9 cellular contexts compared by ENCODE assay signal in genomic region chr11:124669193-124669592, GRCh38. TPM values are rescaled to one million over a fixed set of nuclear protein-coding genes. Genes with fewer than 3 reads are reported as not detected.
DNase-seq lines count a peak whose midpoint lies in the region; ATAC-seq, FAIRE-seq and TF ChIP-seq lines count a peak whose summit lies in the region.
"Had no signal": no experiment of that assay in that cellular context is flagged by ENCODE, and none has a peak within 500 bp of the region (broad histone marks: within the 10 kb centered on the region; RNA-seq: fewer than 3 reads in every experiment).

No MANE protein-coding gene starts in this region.

- TF ChIP-seq RAD21 in GM12878 (IDR thresholded peaks at IDR 0.05; ENCODE audit: insufficient read depth, low read depth, low read length) = peak; percentile 88

- peak; percentile 80 for FAIRE-seq in GM12878 (lab: Jason Lieb, UNC)

- H3K4me1 ChIP-seq in CD8-positive, alpha-beta memory T cell (ENCODE audit: insufficient read depth, low read length) = peaks cover 31% of the 10 kb centered on the region
- peaks cover 7% of the 10 kb centered on the region for H3K4me1 ChIP-seq in GM12878 (ENCODE audit: control insufficient read depth, insufficient read depth, low read length)
- H3K4me1 ChIP-seq in tibial artery = peaks cover 0 to 11% (median 10%) of the 10 kb centered on the region in 4 donors

- TF ChIP-seq POLR2A in GM12878 (IDR thresholded peaks at IDR 0.05; ENCODE audit: low read depth, low read length) = no peak

- H3K27ac Mint-ChIP-seq in CD8-positive, alpha-beta memory T cell = no peak overlapping the region

- H3K27ac ChIP-seq in CD8-positive, alpha-beta memory T cell (ENCODE audit: low read depth, low read length) = no peak overlapping the region
- H3K27ac ChIP-seq in GM12878 (ENCODE audit: control insufficient read depth, insufficient read depth) = no peak overlapping the region
- no peak overlapping the region for H3K27ac ChIP-seq in tibial artery

- peak; percentile 19 to 59 (median 44) for DNase-seq in CD8-positive, alpha-beta memory T cell
- DNase-seq in Kasumi-1 (lab: John Stamatoyannopoulos, UW) (peak; percentile 74), SHP77 treated with DMSO at 0.1 percent for 48 hours (lab: John Stamatoyannopoulos, UW) (peak; percentile 7), GM12878 (ENCODE audit: low read depth, low spot score) (no peak), left kidney (ENCODE audit: low read depth, low spot score) (peak; percentile 69), tibial artery (peak in 1 of 2 donors; percentile 25), putamen (ENCODE audit: low spot score) (no peak)

- peaks cover 19 to 26% (median 24%) of the 10 kb centered on the region in 3 donors for H3K4me1 Mint-ChIP-seq in CD8-positive, alpha-beta memory T cell

- SMC1A ChIA-PET in GM12878 (lab: Charles Lee; ENCODE audit: uncharacterized antibody, unreplicated experiment) = interaction anchor here (0.6 to 6.5 kb wide), 24 partner anchors 8 to 189 kb away, joined by 3 to 93 read pairs (median 5); partner anchors contain the start of genes ESAM, MSANTD2 and NRGN

- no peaks in the 10 kb centered on the region for H4K20me1 ChIP-seq in GM12878 (ENCODE audit: control insufficient read depth, insufficient read depth)

- H3K79me2 ChIP-seq in GM12878 (ENCODE audit: control insufficient read depth, insufficient read depth, low read length) = no peaks in the 10 kb centered on the region

- H3K4me2 ChIP-seq in GM12878 (ENCODE audit: control insufficient read depth, insufficient read depth) = no peak overlapping the region

- H3K27me3 Mint-ChIP-seq in CD8-positive, alpha-beta memory T cell = peaks cover 0 to 2% of the 10 kb centered on the region in 2 donors

- in situ Hi-C loops in GM12878 (cut with MboI) = no loop called here

- TF ChIP-seq EP300 in GM12878 (IDR thresholded peaks at IDR 0.05; ENCODE audit: borderline replicate concordance in 1 of 2, control insufficient read depth in 1 of 2, low read depth in 2 of 2, low read length in 2 of 2) = no peak

- intact Hi-C loops in GM12878 (cut with micrococcal nuclease; ENCODE audit: unreplicated experiment) (loop anchor here (1.0 kb wide), 3 partner anchors 94 to 168 kb away; no protein-coding TSS in a partner anchor), tibial artery (cut with DNase I; ENCODE audit: low total_unique reads) (loop anchor here (5.0 to 10.0 kb wide), 2 partner anchors 166 to 198 kb away; partner anchors contain the start of gene ROBO3)

- 20% methylated on average over 8 of the region's 8 CpGs for WGBS in GM12878 (ENCODE audit: insufficient coverage, insufficient replicate concordance, low lambda C conversion rate, missing lambda C conversion rate)

- BruUV-seq in GM12878 (replicated peaks; lab: Mats Ljungman, UMichigan) = no TSS peak

- H3K4me3 Mint-ChIP-seq in CD8-positive, alpha-beta memory T cell = no peak overlapping the region

- POLR2A ChIA-PET in CD8-positive, alpha-beta memory T cell (lab: Charles Lee) = interaction anchor here (0.6 to 1.1 kb wide), 3 partner anchors 94 to 251 kb away, joined by 3 to 4 read pairs (median 3); no protein-coding TSS in a partner anchor
- POLR2A ChIA-PET in GM12878 (lab: Charles Lee) = interaction anchor here (0.6 to 1.0 kb wide), 2 partner anchors 119 to 125 kb away, joined by 3 read pairs; no protein-coding TSS in a partner anchor

- H3K9me3 ChIP-seq in CD8-positive, alpha-beta memory T cell (ENCODE audit: low read length) = no peaks in the 10 kb centered on the region
- H3K9me3 ChIP-seq in GM12878 (replicated peaks; ENCODE audit: control insufficient read depth, insufficient read depth, low read length) (no peaks in the 10 kb centered on the region), tibial artery (no peaks in the 10 kb centered on the region)

- RAD21 ChIA-PET in GM12878 (lab: Charles Lee; ENCODE audit: unreplicated experiment) = interaction anchor here (0.5 to 4.0 kb wide), 18 partner anchors 10 to 430 kb away, joined by 3 to 67 read pairs (median 6); partner anchors contain the start of genes ESAM, MSANTD2 and NRGN

- no peak overlapping the region for H2AFZ ChIP-seq in GM12878 (ENCODE audit: control insufficient read depth, low read depth, low read length)

- ATAC-seq in GM18907 (IDR thresholded peaks at IDR 0.05; ENCODE audit: unreplicated experiment) (peak; percentile 41), GM12878 (peak; percentile 57)

- CTCF ChIA-PET in CD8-positive, alpha-beta memory T cell (lab: Charles Lee) = interaction anchor here (0.6 to 6.0 kb wide), 22 partner anchors 9 to 207 kb away, joined by 3 to 105 read pairs (median 4); partner anchors contain the start of genes ESAM, MSANTD2, ROBO3 and VSIG2
- CTCF ChIA-PET in GM12878 (lab: Yijun Ruan, JAX) = interaction anchor here (0.6 to 7.1 kb wide), 35 partner anchors 10 to 473 kb away, joined by 3 to 190 read pairs (median 5); partner anchors contain the start of genes ESAM, NRGN and TBRG1

- H3K9ac ChIP-seq in GM12878 (ENCODE audit: control insufficient read depth, insufficient read depth, low read length) = no peak overlapping the region

- no peaks in the 10 kb centered on the region for H3K36me3 ChIP-seq in CD8-positive, alpha-beta memory T cell (ENCODE audit: insufficient read depth, low read length)
- no peaks in the 10 kb centered on the region for H3K36me3 ChIP-seq in GM12878 (ENCODE audit: control insufficient read depth in 2 of 2, insufficient read depth in 2 of 2, low read length in 1 of 2)
- H3K36me3 ChIP-seq in tibial artery = peaks cover 5 to 26% (median 7%) of the 10 kb centered on the region in 3 donors

- TF ChIP-seq CTCF in GM12878 (IDR thresholded peaks at IDR 0.05 in 2 of 3, conservative IDR thresholded peaks at IDR 0.05 in 1 of 3; ENCODE audit: control insufficient read depth in 2 of 3, extremely low read depth in 1 of 3, insufficient read depth in 1 of 3, low read depth in 3 of 3, low read length in 3 of 3) (peak; percentile 66 to 78 (median 74)), tibial artery (IDR thresholded peaks at IDR 0.05) (peak; percentile 76 to 86)

- H3K9me3 Mint-ChIP-seq in CD8-positive, alpha-beta memory T cell = no peaks in the 10 kb centered on the region

- no peak overlapping the region for H3K4me3 ChIP-seq in CD8-positive, alpha-beta memory T cell (ENCODE audit: low read length)
- no peak overlapping the region for H3K4me3 ChIP-seq in GM12878
- no peak overlapping the region for H3K4me3 ChIP-seq in tibial artery

- H3K36me3 Mint-ChIP-seq in CD8-positive, alpha-beta memory T cell = peaks cover 0 to 4% (median 3%) of the 10 kb centered on the region in 3 donors

- no peaks in the 10 kb centered on the region for H3K27me3 ChIP-seq in CD8-positive, alpha-beta memory T cell (ENCODE audit: insufficient read depth, low read length, poor library complexity, severe bottlenecking)
- H3K27me3 ChIP-seq in GM12878 (replicated peaks in 1 of 2; ENCODE audit: control insufficient read depth in 2 of 2, insufficient read depth in 2 of 2, low read length in 1 of 2) = no peaks in the 10 kb centered on the region
- no peaks in the 10 kb centered on the region for H3K27me3 ChIP-seq in tibial artery

RNA-seq across cellular contexts. Expression of gene SIAE, which starts 4.3 kb away (rescaled TPM):
- 1 to 10 TPM; 4.0 to 5.2 TPM for total RNA-seq in CD8-positive, alpha-beta memory T cell
- 0.85 TPM for polyA plus RNA-seq in CD8-positive, alpha-beta memory T cell
- 5.9 and 6.0 TPM in 2 replicates for total RNA-seq in GM12878 (2013; cell fraction: nucleolus; rRNA removed)
- total RNA-seq in GM12878 (2014; rRNA removed) (3.5 and 4.3 TPM in 2 replicates), GM12878 (2014; rRNA removed; fragmentation: Illumina TruSeq; extraction: Trizol) (4.0 and 4.3 TPM in 2 replicates), GM12878 (2021) (4.8 and 7.0 TPM in 2 replicates)
- polyA plus RNA-seq in GM12878 (2011; ENCODE audit: low read depth) = 1.9 TPM
- polyA plus RNA-seq in GM12878 (2011; rRNA removed) (6.1 and 6.6 TPM in 2 replicates), GM12878 (2014; fragmentation: Illumina TruSeq; extraction: Trizol) (6.9 and 8.0 TPM in 2 replicates), GM12878 (2014; fragmentation: Nextera tagmentation; extraction: Ambion mirVana) (under 1 TPM; 0.93 to 0.97 TPM), GM12878 (2014; rRNA removed) (5.0 and 6.0 TPM in 2 replicates), GM12878 (2016; fragmentation: Nextera tagmentation; extraction: Ambion mirVana) (1 to 10 TPM; 2.8 to 3.2 TPM)
- 4.4 and 4.8 TPM in 2 replicates for polyA plus RNA-seq in GM12878 (2011; cell fraction: cytosol; rRNA removed)
- 3.3 and 4.4 TPM in 2 replicates for polyA plus RNA-seq in GM12878 (2011; cell fraction: nucleus; rRNA removed)
- polyA plus RNA-seq in GM12878 (2012) = 3.7 and 4.0 TPM in 2 replicates
- polyA minus RNA-seq in GM12878 (2011; rRNA and poly(A)+ RNA removed) = 4.1 and 4.3 TPM in 2 replicates
- 1.2 and 1.6 TPM in 2 replicates for polyA minus RNA-seq in GM12878 (2011; cell fraction: cytosol; rRNA and poly(A)+ RNA removed)
- polyA minus RNA-seq in GM12878 (2011; cell fraction: nucleus; rRNA and poly(A)+ RNA removed) = 0.85 and 1.9 TPM in 2 replicates

RNA-seq across cellular contexts. Expression of gene SPA17, which starts 4.5 kb away (rescaled TPM):
- total RNA-seq in CD8-positive, alpha-beta memory T cell = 1 to 10 TPM; 2.2 to 3.9 TPM
- 1.4 TPM for polyA plus RNA-seq in CD8-positive, alpha-beta memory T cell
- 1.2 and 1.8 TPM in 2 replicates for total RNA-seq in GM12878 (2013; cell fraction: nucleolus; rRNA removed)
- 3.5 and 4.6 TPM in 2 replicates for total RNA-seq in GM12878 (2014; rRNA removed)
- total RNA-seq in GM12878 (2014; rRNA removed; fragmentation: Illumina TruSeq; extraction: Trizol) = 9.9 and 14.0 TPM in 2 replicates
- total RNA-seq in GM12878 (2021) = 2.5 and 2.9 TPM in 2 replicates
- 2.0 TPM for polyA plus RNA-seq in GM12878 (2011; ENCODE audit: low read depth)
- 13.2 and 16.1 TPM in 2 replicates for polyA plus RNA-seq in GM12878 (2011; rRNA removed)
- polyA plus RNA-seq in GM12878 (2011; cell fraction: cytosol; rRNA removed) = 2.8 and 2.9 TPM in 2 replicates
- polyA plus RNA-seq in GM12878 (2011; cell fraction: nucleus; rRNA removed) = 1.8 and 2.0 TPM in 2 replicates
- polyA plus RNA-seq in GM12878 (2012) = 3.2 and 4.1 TPM in 2 replicates
- 12.5 and 17.8 TPM in 2 replicates for polyA plus RNA-seq in GM12878 (2014; fragmentation: Illumina TruSeq; extraction: Trizol)
- polyA plus RNA-seq in GM12878 (2014; fragmentation: Nextera tagmentation; extraction: Ambion mirVana) = 1 to 10 TPM; 6.1 to 7.3 TPM
- polyA plus RNA-seq in GM12878 (2014; rRNA removed) = 3.5 and 6.8 TPM in 2 replicates
- polyA plus RNA-seq in GM12878 (2016; fragmentation: Nextera tagmentation; extraction: Ambion mirVana) = 10 to 100 TPM in 1 of 2 experiments, 1 to 10 TPM in 1; 9.8 to 11.2 TPM
- polyA minus RNA-seq in GM12878 (2011; rRNA and poly(A)+ RNA removed) = 1.0 and 1.9 TPM in 2 replicates
- polyA minus RNA-seq in GM12878 (2011; cell fraction: cytosol; rRNA and poly(A)+ RNA removed) = 0.52 TPM in 1 of 2 replicates, not detected in the other
- 0.86 and 2.5 TPM in 2 replicates for polyA minus RNA-seq in GM12878 (2011; cell fraction: nucleus; rRNA and poly(A)+ RNA removed)

RNA-seq across cellular contexts. Expression of gene TBRG1, which starts 46.5 kb away (rescaled TPM):
- total RNA-seq in CD8-positive, alpha-beta memory T cell = 10 to 100 TPM; 38.4 to 49.5 TPM
- polyA plus RNA-seq in CD8-positive, alpha-beta memory T cell = 36.3 TPM
- 67.2 and 69.5 TPM in 2 replicates for total RNA-seq in GM12878 (2013; cell fraction: nucleolus; rRNA removed)
- total RNA-seq in GM12878 (2014; rRNA removed) = 19.1 and 30.3 TPM in 2 replicates
- 14.6 and 16.8 TPM in 2 replicates for total RNA-seq in GM12878 (2014; rRNA removed; fragmentation: Illumina TruSeq; extraction: Trizol)
- 23.7 and 24.7 TPM in 2 replicates for total RNA-seq in GM12878 (2021)
- 18.0 TPM for polyA plus RNA-seq in GM12878 (2011; ENCODE audit: low read depth)
- polyA plus RNA-seq in GM12878 (2011; rRNA removed) = 44.6 and 46.6 TPM in 2 replicates
- polyA plus RNA-seq in GM12878 (2011; cell fraction: cytosol; rRNA removed) = 33.2 and 36.1 TPM in 2 replicates
- polyA plus RNA-seq in GM12878 (2011; cell fraction: nucleus; rRNA removed) = 149 and 177 TPM in 2 replicates
- 21.1 and 21.8 TPM in 2 replicates for polyA plus RNA-seq in GM12878 (2012)
- polyA plus RNA-seq in GM12878 (2014; fragmentation: Illumina TruSeq; extraction: Trizol) = 21.5 and 23.5 TPM in 2 replicates
- 10 to 100 TPM; 12.3 to 18.6 TPM for polyA plus RNA-seq in GM12878 (2014; fragmentation: Nextera tagmentation; extraction: Ambion mirVana)
- polyA plus RNA-seq in GM12878 (2014; rRNA removed) = 31.7 and 32.8 TPM in 2 replicates
- 10 to 100 TPM; 28.7 to 29.5 TPM for polyA plus RNA-seq in GM12878 (2016; fragmentation: Nextera tagmentation; extraction: Ambion mirVana)
- polyA minus RNA-seq in GM12878 (2011; rRNA and poly(A)+ RNA removed) = 13.9 and 14.6 TPM in 2 replicates
- 5.8 and 6.4 TPM in 2 replicates for polyA minus RNA-seq in GM12878 (2011; cell fraction: cytosol; rRNA and poly(A)+ RNA removed)
- polyA minus RNA-seq in GM12878 (2011; cell fraction: nucleus; rRNA and poly(A)+ RNA removed) = 41.6 and 61.1 TPM in 2 replicates

RNA-seq across cellular contexts. Expression of gene PANX3, which starts 58.0 kb away (rescaled TPM):
- total RNA-seq in CD8-positive, alpha-beta memory T cell = not detected
- polyA plus RNA-seq in CD8-positive, alpha-beta memory T cell = not detected
- not detected in 2 replicates for total RNA-seq in GM12878 (2013; cell fraction: nucleolus; rRNA removed)
- total RNA-seq in GM12878 (2014; rRNA removed) = not detected in 2 replicates
- not detected in 2 replicates for total RNA-seq in GM12878 (2014; rRNA removed; fragmentation: Illumina TruSeq; extraction: Trizol)
- total RNA-seq in GM12878 (2021) = not detected in 2 replicates
- polyA plus RNA-seq in GM12878 (2011; ENCODE audit: low read depth) = not detected
- not detected in 2 replicates for polyA plus RNA-seq in GM12878 (2011; rRNA removed)
- polyA plus RNA-seq in GM12878 (2011; cell fraction: cytosol; rRNA removed) = not detected in 2 replicates
- polyA plus RNA-seq in GM12878 (2011; cell fraction: nucleus; rRNA removed) = not detected in 2 replicates
- polyA plus RNA-seq in GM12878 (2012) = not detected in 2 replicates
- not detected in 2 replicates for polyA plus RNA-seq in GM12878 (2014; fragmentation: Illumina TruSeq; extraction: Trizol)
- polyA plus RNA-seq in GM12878 (2014; fragmentation: Nextera tagmentation; extraction: Ambion mirVana) = not detected
- not detected in 2 replicates for polyA plus RNA-seq in GM12878 (2014; rRNA removed)
- not detected for polyA plus RNA-seq in GM12878 (2016; fragmentation: Nextera tagmentation; extraction: Ambion mirVana)
- polyA minus RNA-seq in GM12878 (2011; rRNA and poly(A)+ RNA removed) = not detected in 2 replicates
- polyA minus RNA-seq in GM12878 (2011; cell fraction: cytosol; rRNA and poly(A)+ RNA removed) = not detected in 2 replicates
- not detected in 2 replicates for polyA minus RNA-seq in GM12878 (2011; cell fraction: nucleus; rRNA and poly(A)+ RNA removed)
- total RNA-seq: T-helper 2 cell treated with Interferon-gamma antibody and Interleukin-4, amounts not matched to agents 100 ng/mL and 5 ng/mL, for 36 hours had no signal

Comparison
In these comparisons a context has a peak if more than half of its experiments do, and no peak if none do; other contexts are left out.
1. DNase-seq: peak in CD8-positive, alpha-beta memory T cell (5 of 5), Kasumi-1 (2 of 2), SHP77 treated with DMSO at 0.1 percent for 48 hours (single experiment) and left kidney (single experiment); none in GM12878 (single experiment) and putamen (single experiment).